16 cellular contexts compared by ENCODE assay signal in the genomic region with DNA sequence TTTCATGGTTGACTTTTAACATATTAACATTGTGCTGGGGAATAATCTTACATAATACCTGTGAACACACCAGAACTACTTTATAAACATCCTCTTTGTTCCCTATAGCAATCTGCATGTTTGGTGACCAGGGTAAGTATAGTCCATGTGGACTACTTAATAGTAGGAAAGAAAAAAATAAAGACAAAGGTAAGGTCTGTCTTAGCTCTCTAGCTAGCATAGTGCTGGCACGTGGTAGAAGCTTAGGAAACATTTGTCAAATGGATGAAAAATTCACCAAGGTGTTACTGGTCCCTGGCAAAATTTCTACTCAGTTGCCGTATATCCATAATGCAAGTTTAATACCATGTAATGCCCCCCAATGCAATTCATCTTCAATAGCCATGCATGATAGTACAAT.
DNase-seq lines count a peak whose midpoint lies in the region; ATAC-seq and TF ChIP-seq lines count a peak whose summit lies in the region.
"Had no signal": no experiment of that assay in that cellular context is flagged by ENCODE, and none has a peak within 500 bp of the region (broad histone marks: within the 10 kb centered on the region; RNA-seq: fewer than 3 reads in every experiment).

No MANE protein-coding gene starts in this region.

- H3K36me3 ChIP-seq in PC-3 (ENCODE audit: low read depth, low read length) = no peaks in the 10 kb centered on the region
- H3K36me3 ChIP-seq in smooth muscle cell (ENCODE audit: low read depth) = no peaks in the 10 kb centered on the region
- no peaks in the 10 kb centered on the region for H3K36me3 ChIP-seq in ascending aorta
- H3K36me3 ChIP-seq: Peyer's patch had no signal

- no peaks in the 10 kb centered on the region for H3K79me2 ChIP-seq in PC-3 (ENCODE audit: low read length)
- no peaks in the 10 kb centered on the region for H3K79me2 ChIP-seq in smooth muscle cell (ENCODE audit: low read depth)

- H3K9me2 ChIP-seq in PC-3 (replicated peaks; ENCODE audit: low read length) = no peaks in the 10 kb centered on the region

- H3K27ac ChIP-seq in PC-3 (ENCODE audit: low read length) = peak overlapping the region; percentile 69
- H3K27ac ChIP-seq in epithelial cell of prostate = peak overlapping the region; percentile 76
- H3K27ac ChIP-seq in smooth muscle cell (ENCODE audit: low read depth) = peak overlapping the region; percentile 63
- H3K27ac ChIP-seq in ascending aorta = no peak overlapping the region

- BruUV-seq in PC-3 (replicated peaks; lab: Mats Ljungman, UMichigan) = no TSS peak

- no peak for ATAC-seq in PC-3
- ATAC-seq in HG03095 (IDR thresholded peaks at IDR 0.05; ENCODE audit: unreplicated experiment) = no peak
- ATAC-seq: HCT116, K562 had no signal

- H2AFZ ChIP-seq in PC-3 (ENCODE audit: low read length) (no peak overlapping the region), smooth muscle cell (ENCODE audit: low read depth) (no peak overlapping the region)

- TF ChIP-seq CTCF in PC-3 (conservative IDR thresholded peaks at IDR 0.05; ENCODE audit: low read depth, low read length) = no peak
- TF ChIP-seq CTCF in smooth muscle cell (IDR thresholded peaks at IDR 0.05; ENCODE audit: borderline replicate concordance, insufficient read depth, poor library complexity, severe bottlenecking) = no peak
- TF ChIP-seq CTCF in ascending aorta (IDR thresholded peaks at IDR 0.05) = no peak

- WGBS in smooth muscle cell (ENCODE audit: low lambda C conversion rate) = 100% methylated on average over 2 of the region's 2 CpGs

- H3K9ac ChIP-seq in PC-3 (ENCODE audit: low read length) (no peak overlapping the region), smooth muscle cell (ENCODE audit: low read depth) (no peak overlapping the region)

- CTCF ChIA-PET in PC-3 (lab: Charles Lee) = no interaction called here

- H4K20me1 ChIP-seq in PC-3 (ENCODE audit: low read length) (no peaks in the 10 kb centered on the region), smooth muscle cell (ENCODE audit: low read depth) (no peaks in the 10 kb centered on the region)

- H3K27me3 ChIP-seq in PC-3 (ENCODE audit: low read length) (no peaks in the 10 kb centered on the region), smooth muscle cell (ENCODE audit: low read depth) (no peaks in the 10 kb centered on the region), ascending aorta (no peaks in the 10 kb centered on the region)
- H3K27me3 ChIP-seq: Peyer's patch had no signal

- H3F3A ChIP-seq in PC-3 (ENCODE audit: low read length, unreplicated experiment) = no peaks in the 10 kb centered on the region
- no peaks in the 10 kb centered on the region for H3F3A ChIP-seq in smooth muscle cell (ENCODE audit: low read depth)

- DNase-seq in NOMO-1 treated with DMSO at 0.1 percent for 48 hours (lab: John Stamatoyannopoulos, UW; ENCODE audit: unreplicated experiment) (peak; percentile 35), NOMO-1 treated with dmso at 0.1 percent for 144 hours (lab: John Stamatoyannopoulos, UW; ENCODE audit: unreplicated experiment) (no peak), PC-3 (no peak), epithelial cell of prostate (ENCODE audit: low read depth, low spot score) (no peak), smooth muscle cell (lab: John Stamatoyannopoulos, UW; ENCODE audit: unreplicated experiment) (no peak), ascending aorta (ENCODE audit: low spot score in 2 of 2) (no peak), NCI-H187 treated with DMSO at 0.1 percent for 48 hours (lab: John Stamatoyannopoulos, UW) (no peak)
- DNase-seq: 8988T, DMS79, NCI-H1092, NCI-H446, SHP77 had no signal

- no peaks in the 10 kb centered on the region for H3K9me3 ChIP-seq in PC-3 (ENCODE audit: low read length)
- no peaks in the 10 kb centered on the region for H3K9me3 ChIP-seq in smooth muscle cell (replicated peaks; ENCODE audit: low read depth)
- H3K9me3 ChIP-seq in ascending aorta = no peaks in the 10 kb centered on the region
- H3K9me3 ChIP-seq: Peyer's patch had no signal

- no peak overlapping the region for H3K4me3 ChIP-seq in PC-3 (ENCODE audit: low read length)
- no peak overlapping the region for H3K4me3 ChIP-seq in smooth muscle cell
- H3K4me3 ChIP-seq in ascending aorta = no peak overlapping the region
- H3K4me3 ChIP-seq: K562, Peyer's patch had no signal

- H3K4me2 ChIP-seq in PC-3 (ENCODE audit: low read length) = peak overlapping the region; percentile 45; the same call in 1 of the 2 replicates
- H3K4me2 ChIP-seq in smooth muscle cell = no peak overlapping the region

- POLR2A ChIA-PET in PC-3 (lab: Charles Lee; ENCODE audit: unreplicated experiment) = no interaction called here

- H3K4me1 ChIP-seq in PC-3 (ENCODE audit: insufficient read depth, low read length) = peaks cover 17% of the 10 kb centered on the region
- no peaks in the 10 kb centered on the region for H3K4me1 ChIP-seq in smooth muscle cell (ENCODE audit: low read depth)
- no peaks in the 10 kb centered on the region for H3K4me1 ChIP-seq in ascending aorta

- intact Hi-C loops in PC-3 (cut with micrococcal nuclease) = no loop called here
- intact Hi-C loops in ascending aorta (cut with DNase I) = no loop called here

Comparison
In these comparisons a context has a peak if more than half of its experiments do, and no peak if none do; other contexts are left out.
1. H3K27ac ChIP-seq: peak in PC-3 (single experiment), epithelial cell of prostate (single experiment) and smooth muscle cell (single experiment); none in ascending aorta (0 of 2).